In the genomic region with DNA sequence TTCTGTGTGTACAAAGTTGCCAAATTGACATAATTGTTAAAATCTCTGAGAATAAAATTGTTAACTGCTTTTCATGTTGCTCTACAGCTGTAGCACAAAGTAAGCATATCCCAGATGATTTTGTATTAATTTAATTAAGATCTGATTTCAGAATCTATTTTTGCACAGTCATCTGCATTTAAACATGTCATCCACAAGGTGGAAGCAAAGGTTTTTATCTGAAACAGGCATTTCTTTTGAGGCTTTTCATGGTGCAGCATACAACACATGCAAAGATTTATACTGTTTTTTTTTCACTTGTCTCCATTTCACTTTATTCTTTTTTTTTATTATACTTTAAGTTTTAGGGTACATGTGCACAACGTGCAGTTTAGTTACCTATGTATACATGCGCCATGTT, we compare ENCODE assay signal across 9 cellular contexts. TPM values are rescaled to one million over a fixed set of nuclear protein-coding genes. Genes with fewer than 3 reads are reported as not detected.
DNase-seq lines count a peak whose midpoint lies in the region; ATAC-seq and TF ChIP-seq lines count a peak whose summit lies in the region.
"Had no signal": no experiment of that assay in that cellular context is flagged by ENCODE, and none has a peak within 500 bp of the region (broad histone marks: within the 10 kb centered on the region; RNA-seq: fewer than 3 reads in every experiment).

No MANE protein-coding gene starts in this region.

- intact Hi-C loops in left lung (cut with DNase I): no loop called here

- H3K27me3 ChIP-seq in adipocyte (replicated peaks; ENCODE audit: control insufficient read depth, insufficient read depth, low read length): no peaks in the 10 kb centered on the region
- H3K27me3 ChIP-seq in left lung: no peaks in the 10 kb centered on the region

- ATAC-seq in left lung: peak; percentile 35
- ATAC-seq in activated T-helper 17 cell treated with anti-CD3 and anti-CD28 coated beads, Interleukin-2, amount 50 U/mL, for 72 hours (replicated peaks): no peak
- ATAC-seq: T-helper 17 cell had no signal

- DNase-seq in COLO829 (ENCODE audit: low spot score): peak; percentile 60
- DNase-seq in adipocyte (ENCODE audit: low read depth): peak; percentile 80
- DNase-seq in left lung: no peak
- DNase-seq in HK-2 (ENCODE audit: unreplicated experiment): no peak
- DNase-seq in germinal center (ENCODE audit: low spot score): no peak
- no peak for DNase-seq in ecto neural progenitor cell (ENCODE audit: low spot score)
- DNase-seq: T-helper 17 cell had no signal

- no peaks in the 10 kb centered on the region for H3K9me3 ChIP-seq in adipocyte (ENCODE audit: control insufficient read depth, low read length)
- H3K9me3 ChIP-seq in left lung: peaks cover 0 to 3% of the 10 kb centered on the region in 2 donors

- H3K9ac ChIP-seq in adipocyte (ENCODE audit: low read length): no peak overlapping the region

- no peak for TF ChIP-seq EP300 in Ishikawa (IDR thresholded peaks at IDR 0.05; ENCODE audit: borderline replicate concordance)

- no peaks in the 10 kb centered on the region for H3K36me3 Mint-ChIP-seq in activated T-helper 17 cell treated with anti-CD3 and anti-CD28 coated beads, Interleukin-2, amount 50 U/mL, for 72 hours (ENCODE audit: low read depth)

- no peak overlapping the region for H3K27ac ChIP-seq in left lung

- peaks cover 6% of the 10 kb centered on the region for H3K9me3 Mint-ChIP-seq in activated T-helper 17 cell treated with anti-CD3 and anti-CD28 coated beads, Interleukin-2, amount 50 U/mL, for 72 hours

- no peak overlapping the region for H3K4me3 Mint-ChIP-seq in activated T-helper 17 cell treated with anti-CD3 and anti-CD28 coated beads, Interleukin-2, amount 50 U/mL, for 72 hours
- H3K4me3 Mint-ChIP-seq: T-helper 17 cell had no signal

- no peaks in the 10 kb centered on the region for H3K36me3 ChIP-seq in adipocyte (ENCODE audit: control insufficient read depth, insufficient read depth, low read length, severe bottlenecking)
- H3K36me3 ChIP-seq in left lung: no peaks in the 10 kb centered on the region

- TF ChIP-seq RAD21 in Ishikawa (IDR thresholded peaks at IDR 0.05; ENCODE audit: low read depth): peak; percentile 56

- TF ChIP-seq CTCF in left lung (IDR thresholded peaks at IDR 0.05): peak in 1 of 2 donors; percentile 13

- H3K4me1 Mint-ChIP-seq in activated T-helper 17 cell treated with anti-CD3 and anti-CD28 coated beads, Interleukin-2, amount 50 U/mL, for 72 hours: no peaks in the 10 kb centered on the region
- H3K4me1 Mint-ChIP-seq: T-helper 17 cell had no signal

- H3K4me1 ChIP-seq in adipocyte (ENCODE audit: control insufficient read depth, insufficient read depth, low read length) (no peaks in the 10 kb centered on the region), left lung (no peaks in the 10 kb centered on the region)

- peaks cover 8% of the 10 kb centered on the region for H3K27me3 Mint-ChIP-seq in activated T-helper 17 cell treated with anti-CD3 and anti-CD28 coated beads, Interleukin-2, amount 50 U/mL, for 72 hours

- H3K27ac Mint-ChIP-seq in activated T-helper 17 cell treated with anti-CD3 and anti-CD28 coated beads, Interleukin-2, amount 50 U/mL, for 72 hours: no peak overlapping the region
- H3K27ac Mint-ChIP-seq: T-helper 17 cell had no signal

- H3K4me3 ChIP-seq in adipocyte (ENCODE audit: low read length) (no peak overlapping the region), left lung (no peak overlapping the region)

TF ChIP-seq in Ishikawa, 13 proteins besides CTCF, POLR2A, EP300 and RAD21:
- TF ChIP-seq FOXM1 (IDR thresholded peaks at IDR 0.05; ENCODE audit: borderline replicate concordance, low read depth): no peak

RNA-seq across cellular contexts. Expression of a gene that starts 51.2 kb away (rescaled TPM):
- total RNA-seq in left lung: not detected
- total RNA-seq in activated T-helper 17 cell treated with anti-CD3 and anti-CD28 coated beads, Interleukin-2, amount 50 U/mL, for 72 hours: not detected
- total RNA-seq: T-helper 17 cell had no signal

Comparison
In these comparisons a context has a peak if more than half of its experiments do, and no peak if none do; other contexts are left out.
1. DNase-seq: peak in COLO829 (single experiment) and adipocyte (single experiment); none in left lung (0 of 2), HK-2 (single experiment), germinal center (single experiment) and ecto neural progenitor cell (single experiment).